In genomic region chr1:20733361-20733975, GRCh38 we compare ENCODE assay signal across 8 cellular contexts. TPM values are rescaled to one million over a fixed set of nuclear protein-coding genes. Genes with fewer than 3 reads are reported as not detected.
DNase-seq lines count a peak whose midpoint lies in the region; ATAC-seq, FAIRE-seq and TF ChIP-seq lines count a peak whose summit lies in the region.

No MANE protein-coding gene starts in this region.

- H3K4me1 ChIP-seq in keratinocyte (ENCODE audit: control insufficient read depth, extremely low read depth, insufficient read depth, low read length), result peaks cover 62% of the 10 kb centered on the region
- peaks cover 12 to 25% of the 10 kb centered on the region in 2 donors for H3K4me1 ChIP-seq in thoracic aorta (ENCODE audit: control insufficient read depth in 1 of 2, low read depth in 2 of 2)

- H3K27ac Mint-ChIP-seq in activated CD4-positive, alpha-beta T cell treated with anti-CD3 and anti-CD28 coated beads for 36 hours, result no peak overlapping the region
- H3K27ac Mint-ChIP-seq in activated CD8-positive, alpha-beta T cell treated with anti-CD3 and anti-CD28 coated beads for 36 hours, result peak overlapping the region; percentile 15

- H3K4me3 ChIP-seq in keratinocyte (ENCODE audit: control insufficient read depth in 2 of 3, extremely low read depth in 1 of 3, insufficient read depth in 2 of 3, low read depth in 1 of 3, low read length in 3 of 3) (peak overlapping the region in 1 of 3 experiments; percentile 18), thoracic aorta (peak overlapping the region; percentile 86)

- peaks cover 9% of the 10 kb centered on the region for H3K36me3 Mint-ChIP-seq in activated CD4-positive, alpha-beta T cell treated with anti-CD3 and anti-CD28 coated beads for 36 hours (ENCODE audit: low read depth)
- peaks cover 11% of the 10 kb centered on the region for H3K36me3 Mint-ChIP-seq in activated CD8-positive, alpha-beta T cell treated with anti-CD3 and anti-CD28 coated beads for 36 hours (ENCODE audit: low read depth)

- H3K4me2 ChIP-seq in keratinocyte (ENCODE audit: control insufficient read depth, extremely low read depth, insufficient read depth, low read depth, low read length), result peak overlapping the region; percentile 97

- H3K27me3 Mint-ChIP-seq in activated CD4-positive, alpha-beta T cell treated with anti-CD3 and anti-CD28 coated beads for 36 hours, result peaks cover 16% of the 10 kb centered on the region
- peaks cover 21% of the 10 kb centered on the region for H3K27me3 Mint-ChIP-seq in activated CD8-positive, alpha-beta T cell treated with anti-CD3 and anti-CD28 coated beads for 36 hours

- H3K4me1 Mint-ChIP-seq in activated CD4-positive, alpha-beta T cell treated with anti-CD3 and anti-CD28 coated beads for 36 hours, result peaks cover 17% of the 10 kb centered on the region
- peaks cover 15% of the 10 kb centered on the region for H3K4me1 Mint-ChIP-seq in activated CD8-positive, alpha-beta T cell treated with anti-CD3 and anti-CD28 coated beads for 36 hours (ENCODE audit: low read depth)

- H3K9me3 Mint-ChIP-seq in activated CD4-positive, alpha-beta T cell treated with anti-CD3 and anti-CD28 coated beads for 36 hours (ENCODE audit: low read depth), result no peaks in the 10 kb centered on the region
- no peaks in the 10 kb centered on the region for H3K9me3 Mint-ChIP-seq in activated CD8-positive, alpha-beta T cell treated with anti-CD3 and anti-CD28 coated beads for 36 hours

- CTCF ChIA-PET in activated CD4-positive, alpha-beta T cell treated with anti-CD3 and anti-CD28 coated beads for 36 hours (lab: Charles Lee), result interaction anchor here (0.6 to 2.0 kb wide), 5 partner anchors 37 to 462 kb away, joined by 3 to 10 read pairs (median 5); no protein-coding TSS in a partner anchor
- CTCF ChIA-PET in activated CD8-positive, alpha-beta T cell treated with anti-CD3 and anti-CD28 coated beads for 36 hours (lab: Charles Lee), result interaction anchor here (0.9 to 2.7 kb wide), 4 partner anchors 20 to 73 kb away, joined by 3 to 18 read pairs (median 4); partner anchors contain the start of gene DDOST

- peaks cover 33% of the 10 kb centered on the region for H3K79me2 ChIP-seq in keratinocyte (ENCODE audit: control insufficient read depth, insufficient read depth, low read length)

- no peak for TF ChIP-seq CTCF in activated CD8-positive, alpha-beta T cell treated with anti-CD3 and anti-CD28 coated beads for 36 hours (IDR thresholded peaks at IDR 0.05)
- TF ChIP-seq CTCF in keratinocyte (optimal IDR thresholded peaks at IDR 0.05 in 1 of 3, IDR thresholded peaks at IDR 0.05 in 1 of 3, conservative IDR thresholded peaks at IDR 0.05 in 1 of 3; ENCODE audit: extremely low read depth in 1 of 3, insufficient read depth in 2 of 3, low read length in 3 of 3) (no peak), thoracic aorta (IDR thresholded peaks at IDR 0.05) (no peak)

- H3K27ac ChIP-seq in keratinocyte (ENCODE audit: control insufficient read depth, insufficient read depth, low read length), result peak overlapping the region; percentile 85
- peak overlapping the region; percentile 68 to 75 for H3K27ac ChIP-seq in thoracic aorta

- H3K9me3 ChIP-seq in keratinocyte (ENCODE audit: control insufficient read depth, low read depth, low read length) (no peaks in the 10 kb centered on the region), thoracic aorta (no peaks in the 10 kb centered on the region)

- POLR2A ChIA-PET in activated CD4-positive, alpha-beta T cell treated with anti-CD3 and anti-CD28 coated beads for 36 hours (lab: Charles Lee), result no interaction called here
- POLR2A ChIA-PET in activated CD8-positive, alpha-beta T cell treated with anti-CD3 and anti-CD28 coated beads for 36 hours (lab: Charles Lee), result interaction anchor here (1.1 to 2.4 kb wide), 3 partner anchors 11 to 52 kb away, joined by 3 to 10 read pairs (median 3); no protein-coding TSS in a partner anchor

- peak overlapping the region; percentile 88 for H3K9ac ChIP-seq in keratinocyte (ENCODE audit: control insufficient read depth, extremely low read depth, insufficient read depth, low read length)

- H4K20me1 ChIP-seq in keratinocyte (ENCODE audit: control insufficient read depth, extremely low read depth, insufficient read depth, low read length), result no peaks in the 10 kb centered on the region

- DNase-seq in activated CD4-positive, alpha-beta T cell treated with anti-CD3 and anti-CD28 coated beads for 36 hours, result no peak
- DNase-seq in activated CD4-positive, alpha-beta T cell treated with anti-CD3 and anti-CD28 coated beads, Interleukin-2, amount 50 U/mL, for 1 hour, result no peak
- DNase-seq in activated CD8-positive, alpha-beta T cell treated with anti-CD3 and anti-CD28 coated beads for 36 hours, result no peak
- DNase-seq in keratinocyte (ENCODE audit: low read depth, low spot score) (no peak), thoracic aorta (ENCODE audit: low spot score) (no peak), NCI-H226 (no peak), NCI-H526 (lab: John Stamatoyannopoulos, UW) (no peak)

- H3K27me3 ChIP-seq in keratinocyte (ENCODE audit: control insufficient read depth, extremely low read depth, insufficient read depth, low read length), result no peaks in the 10 kb centered on the region
- H3K27me3 ChIP-seq in thoracic aorta (replicated peaks; ENCODE audit: insufficient read depth), result peaks cover 7% of the 10 kb centered on the region

- H3K36me3 ChIP-seq in keratinocyte (ENCODE audit: control insufficient read depth in 2 of 2, extremely low read depth in 1 of 2, insufficient read depth in 2 of 2, low read length in 2 of 2) (peaks cover 13 to 22% of the 10 kb centered on the region in 2 experiments), thoracic aorta (no peaks in the 10 kb centered on the region)

- FAIRE-seq in keratinocyte (lab: Jason Lieb, UNC), result no peak

- ATAC-seq in activated CD4-positive, alpha-beta T cell treated with anti-CD3 and anti-CD28 coated beads for 36 hours, result peak; percentile 21
- ATAC-seq in activated CD8-positive, alpha-beta T cell treated with anti-CD3 and anti-CD28 coated beads for 36 hours, result no peak
- ATAC-seq in thoracic aorta (ENCODE audit: insufficient number of reproducible peaks, low FRiP score, low read depth) (no peak), HG02588 (IDR thresholded peaks at IDR 0.05; ENCODE audit: unreplicated experiment) (no peak)

- intact Hi-C loops in activated CD4-positive, alpha-beta T cell treated with anti-CD3 and anti-CD28 coated beads for 36 hours (cut with DNase I, micrococcal nuclease), result loop anchor here in 1 of 2 experiments (1.0 to 2.0 kb wide), 7 partner anchors 16 to 443 kb away; partner anchors contain the start of genes DDOST, EIF4G3 and PINK1
- intact Hi-C loops in activated CD8-positive, alpha-beta T cell treated with anti-CD3 and anti-CD28 coated beads for 36 hours (cut with micrococcal nuclease), result no loop called here

- H3K4me3 Mint-ChIP-seq in activated CD4-positive, alpha-beta T cell treated with anti-CD3 and anti-CD28 coated beads for 36 hours, result peak overlapping the region; percentile 74
- H3K4me3 Mint-ChIP-seq in activated CD8-positive, alpha-beta T cell treated with anti-CD3 and anti-CD28 coated beads for 36 hours, result peak overlapping the region; percentile 79

- H3K9me1 ChIP-seq in keratinocyte (ENCODE audit: control insufficient read depth, extremely low read depth, insufficient read depth, low read length), result no peaks in the 10 kb centered on the region

- dilution Hi-C loops in keratinocyte (cut with MboI; ENCODE audit: extremely low pct_ligation_motif_present, low sequenced_read_pairs), result no loop called here

- H2AFZ ChIP-seq in keratinocyte (ENCODE audit: control insufficient read depth, low read length), result no peak overlapping the region

RNA-seq across cellular contexts. Expression of gene SH2D5, which starts 1.0 kb away (rescaled TPM):
- under 1 TPM; 0.32 to 0.51 TPM for total RNA-seq in activated CD4-positive, alpha-beta T cell treated with anti-CD3 and anti-CD28 coated beads for 36 hours
- total RNA-seq in activated CD8-positive, alpha-beta T cell treated with anti-CD3 and anti-CD28 coated beads for 36 hours, result 1 to 10 TPM; 1.3 to 1.6 TPM
- polyA plus RNA-seq in keratinocyte, result 60.8 to 83.8 TPM (median 69.0 TPM) in 3 replicates
- polyA plus RNA-seq in keratinocyte (2011; ENCODE audit: low read depth), result 25.6 TPM
- polyA plus RNA-seq in keratinocyte (2011; cell fraction: cytosol; rRNA removed), result 47.6 and 72.0 TPM in 2 replicates
- 163 and 199 TPM in 2 replicates for polyA plus RNA-seq in keratinocyte (2011; cell fraction: nucleus; rRNA removed)
- 39.9 and 102 TPM in 2 replicates for polyA plus RNA-seq in keratinocyte (2012; ENCODE audit: low replicate concordance)
- polyA minus RNA-seq in keratinocyte, result 41.1 to 72.9 TPM (median 42.6 TPM) in 3 replicates
- 92.5 TPM for polyA minus RNA-seq in keratinocyte (2011; cell fraction: cytosol; rRNA and poly(A)+ RNA removed)
- polyA minus RNA-seq in keratinocyte (2011; cell fraction: nucleus; rRNA and poly(A)+ RNA removed), result 59.7 and 71.6 TPM in 2 replicates
- total RNA-seq in thoracic aorta, result under 1 TPM in 1 of 2 donors, not detected in 1; 0.41 TPM

RNA-seq across cellular contexts. Expression of gene KIF17, which starts 15.7 kb away (rescaled TPM):
- under 1 TPM in 1 of 2 experiments, not detected in 1; 0.25 TPM for total RNA-seq in activated CD4-positive, alpha-beta T cell treated with anti-CD3 and anti-CD28 coated beads for 36 hours
- total RNA-seq in activated CD8-positive, alpha-beta T cell treated with anti-CD3 and anti-CD28 coated beads for 36 hours, result not detected
- 0.90 to 1.2 TPM (median 1.1 TPM) in 3 replicates for polyA plus RNA-seq in keratinocyte
- 5.8 TPM for polyA plus RNA-seq in keratinocyte (2011; ENCODE audit: low read depth)
- 0.40 and 0.81 TPM in 2 replicates for polyA plus RNA-seq in keratinocyte (2011; cell fraction: cytosol; rRNA removed)
- polyA plus RNA-seq in keratinocyte (2011; cell fraction: nucleus; rRNA removed), result 3.9 and 4.5 TPM in 2 replicates
- polyA plus RNA-seq in keratinocyte (2012; ENCODE audit: low replicate concordance), result 1.1 and 2.6 TPM in 2 replicates
- 0.59 to 1.5 TPM (median 1.2 TPM) in 3 replicates for polyA minus RNA-seq in keratinocyte
- polyA minus RNA-seq in keratinocyte (2011; cell fraction: cytosol; rRNA and poly(A)+ RNA removed), result 1.7 TPM
- 2.2 and 2.6 TPM in 2 replicates for polyA minus RNA-seq in keratinocyte (2011; cell fraction: nucleus; rRNA and poly(A)+ RNA removed)
- total RNA-seq in thoracic aorta, result 1 to 10 TPM in 1 of 2 donors, under 1 TPM in 1; 0.68 to 3.2 TPM

RNA-seq across cellular contexts. Expression of gene HP1BP3, which starts 53.6 kb away (rescaled TPM):
- 100 to 1,000 TPM; 232 to 269 TPM for total RNA-seq in activated CD4-positive, alpha-beta T cell treated with anti-CD3 and anti-CD28 coated beads for 36 hours
- total RNA-seq in activated CD8-positive, alpha-beta T cell treated with anti-CD3 and anti-CD28 coated beads for 36 hours, result 100 to 1,000 TPM; 219 to 224 TPM
- polyA plus RNA-seq in keratinocyte, result 92.8 to 156 TPM (median 148 TPM) in 3 replicates
- 100 TPM for polyA plus RNA-seq in keratinocyte (2011; ENCODE audit: low read depth)
- 74.7 and 79.8 TPM in 2 replicates for polyA plus RNA-seq in keratinocyte (2011; cell fraction: cytosol; rRNA removed)
- polyA plus RNA-seq in keratinocyte (2011; cell fraction: nucleus; rRNA removed), result 271 and 303 TPM in 2 replicates
- 69.7 and 97.5 TPM in 2 replicates for polyA plus RNA-seq in keratinocyte (2012; ENCODE audit: low replicate concordance)
- polyA minus RNA-seq in keratinocyte, result 19.4 to 82.1 TPM (median 25.5 TPM) in 3 replicates
- polyA minus RNA-seq in keratinocyte (2011; cell fraction: cytosol; rRNA and poly(A)+ RNA removed), result 83.1 TPM
- 57.1 and 94.3 TPM in 2 replicates for polyA minus RNA-seq in keratinocyte (2011; cell fraction: nucleus; rRNA and poly(A)+ RNA removed)
- 100 to 1,000 TPM; 186 to 189 TPM for total RNA-seq in thoracic aorta
